8 cellular contexts compared by ENCODE assay signal in the genomic region with DNA sequence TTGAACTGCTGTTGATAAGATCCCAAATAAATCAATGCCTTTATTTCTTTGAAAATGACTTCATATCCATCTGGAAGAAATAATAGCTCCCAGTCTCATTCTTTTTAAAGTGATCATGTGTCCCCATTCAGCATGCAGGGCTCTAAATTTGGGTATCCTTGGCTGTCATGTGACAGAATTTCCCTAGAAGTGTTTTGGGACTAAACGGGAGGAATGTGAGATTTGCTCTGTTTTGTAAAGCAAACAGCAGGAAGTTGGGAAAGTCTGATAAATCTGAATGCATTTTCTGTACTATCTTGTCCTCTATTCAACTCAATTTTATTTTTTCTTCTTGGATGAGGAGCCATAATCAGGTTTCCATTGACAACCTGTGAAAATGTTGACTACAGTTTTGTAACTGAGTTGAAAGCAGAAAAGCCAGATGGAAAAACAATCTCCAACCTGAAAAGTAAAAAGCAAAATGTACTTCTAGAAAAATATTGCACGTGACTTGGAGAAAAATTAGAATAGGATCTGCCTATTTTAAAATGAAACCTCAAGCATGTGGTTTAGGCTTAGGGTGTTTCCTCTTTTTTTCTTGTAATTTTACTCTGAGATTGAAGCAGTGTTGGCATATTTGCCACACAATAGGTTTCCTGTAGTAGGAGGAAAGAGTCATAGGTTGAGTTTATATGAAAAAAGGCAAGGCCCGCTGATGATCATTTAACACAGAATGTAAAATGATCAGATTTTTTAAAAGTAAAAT.
A peak's percentile ranks its signal among the peaks of the same experiment; 100 is the strongest.
DNase-seq lines count a peak whose midpoint lies in the region; ATAC-seq lines count a peak whose summit lies in the region.

No MANE protein-coding gene starts in this region.

- peak; percentile 35 for DNase-seq in SKM-1 (lab: John Stamatoyannopoulos, UW; ENCODE audit: unreplicated experiment)
- peak; percentile 91 for DNase-seq in foreskin melanocyte
- DNase-seq in NCI-H748 treated with DMSO at 0.1 percent for 48 hours (lab: John Stamatoyannopoulos, UW), result no peak
- no peak for DNase-seq in NCI-H1105 treated with DMSO at 0.1 percent for 48 hours (lab: John Stamatoyannopoulos, UW)
- DNase-seq in NCI-H82 (lab: John Stamatoyannopoulos, UW), result no peak

- peak; percentile 52 for ATAC-seq in GM21786 (IDR thresholded peaks at IDR 0.05; ENCODE audit: unreplicated experiment)
- ATAC-seq in HG02678 (IDR thresholded peaks at IDR 0.05; ENCODE audit: unreplicated experiment), result no peak

- H3K27ac ChIP-seq in skin epidermis, result peak overlapping the region in 16 of 21 experiments; percentile 6 to 78 (median 52)

- no peak overlapping the region for H3K4me3 ChIP-seq in skin epidermis

Comparison
In these comparisons a context has a peak if more than half of its experiments do, and no peak if none do; other contexts are left out.
1. DNase-seq: peak in SKM-1 (single experiment) and foreskin melanocyte (single experiment); none in NCI-H748 treated with DMSO at 0.1 percent for 48 hours (single experiment), NCI-H1105 treated with DMSO at 0.1 percent for 48 hours (single experiment) and NCI-H82 (single experiment).